ENCODE assay signal across 15 cellular contexts in genomic region chr21:45336535-45336810, GRCh38. TPM values are rescaled to one million over a fixed set of nuclear protein-coding genes. Genes with fewer than 3 reads are reported as not detected.
DNase-seq lines count a peak whose midpoint lies in the region; ATAC-seq, FAIRE-seq and TF ChIP-seq lines count a peak whose summit lies in the region.
"Had no signal": no experiment of that assay in that cellular context is flagged by ENCODE, and none has a peak within 500 bp of the region (broad histone marks: within the 10 kb centered on the region; RNA-seq: fewer than 3 reads in every experiment).

No MANE protein-coding gene starts in this region.

- no peak for TF ChIP-seq EP300 in HepG2 (IDR thresholded peaks at IDR 0.05; ENCODE audit: low read depth in 2 of 2, low read length in 2 of 2)
- TF ChIP-seq EP300 in HepG2 (CRISPR knock-in tag; IDR thresholded peaks at IDR 0.05; ENCODE audit: borderline replicate concordance): no peak
- no peak for TF ChIP-seq EP300 in H1 (IDR thresholded peaks at IDR 0.05; ENCODE audit: borderline replicate concordance in 1 of 2, low read depth in 2 of 2, low read length in 2 of 2)

- H3K4me2 ChIP-seq in HepG2 (ENCODE audit: low read depth, low read length) (no peak overlapping the region; the same call in 1 of the 2 replicates), H1 (ENCODE audit: insufficient read depth in 1 of 2, low read depth in 2 of 2, low read length in 2 of 2) (no peak overlapping the region), osteoblast (ENCODE audit: insufficient read depth, low read length) (no peak overlapping the region), OCI-LY7 (ENCODE audit: low read length) (no peak overlapping the region), hepatocyte (no peak overlapping the region)

- no peak for TF ChIP-seq RAD21 in HepG2 (CRISPR knock-in tag; IDR thresholded peaks at IDR 0.05)
- TF ChIP-seq RAD21 in H1 (IDR thresholded peaks at IDR 0.05 in 1 of 2, conservative IDR thresholded peaks at IDR 0.05 in 1 of 2; ENCODE audit: low read depth in 2 of 2, low read length in 2 of 2): no peak

- H3K9me2 ChIP-seq in OCI-LY7 (ENCODE audit: insufficient read depth, low read length): no peaks in the 10 kb centered on the region
- H3K9me2 ChIP-seq in hepatocyte (replicated peaks; ENCODE audit: insufficient read depth): no peaks in the 10 kb centered on the region

- no peak overlapping the region for H3K56ac ChIP-seq in H1 (replicated peaks; ENCODE audit: insufficient read length, low read depth, low read length)

- peaks cover 68% of the 10 kb centered on the region for H3K4me1 ChIP-seq in HepG2 (ENCODE audit: insufficient read depth, low read length)
- H3K4me1 ChIP-seq in right lobe of liver: no peaks in the 10 kb centered on the region
- peaks cover 0 to 12% (median 9%) of the 10 kb centered on the region in 4 experiments; a peak in 6 of 7 replicates for H3K4me1 ChIP-seq in H1 (replicated peaks in 1 of 4; ENCODE audit: control insufficient read depth in 3 of 4, insufficient read depth in 4 of 4, low read length in 3 of 4)
- no peaks in the 10 kb centered on the region for H3K4me1 ChIP-seq in osteoblast (ENCODE audit: insufficient read depth, low read length)
- H3K4me1 ChIP-seq in OCI-LY7 (ENCODE audit: insufficient read depth, low read length, poor library complexity, severe bottlenecking): no peaks in the 10 kb centered on the region
- peaks cover 4% of the 10 kb centered on the region for H3K4me1 ChIP-seq in CD4-positive, alpha-beta memory T cell (ENCODE audit: insufficient read depth, low read length)
- H3K4me1 ChIP-seq in hepatocyte (ENCODE audit: insufficient read depth): peaks cover 13% of the 10 kb centered on the region

- H3K79me2 ChIP-seq in HepG2 (ENCODE audit: insufficient read depth, low read length) (no peaks in the 10 kb centered on the region), H1 (ENCODE audit: control insufficient read depth in 1 of 2, insufficient read depth in 2 of 2, low read length in 2 of 2) (no peaks in the 10 kb centered on the region), osteoblast (ENCODE audit: insufficient read depth, low read length) (no peaks in the 10 kb centered on the region), OCI-LY7 (ENCODE audit: insufficient read depth, low read depth, low read length) (no peaks in the 10 kb centered on the region), hepatocyte (no peaks in the 10 kb centered on the region)

- H3K9me3 Mint-ChIP-seq in CD4-positive, alpha-beta memory T cell: peaks cover 0 to 2% (median 0%) of the 10 kb centered on the region in 8 donors
- H3K9me3 Mint-ChIP-seq: CD8-positive, alpha-beta T cell had no signal

- FAIRE-seq in HepG2 (lab: Jason Lieb, UNC) (no peak), H1 (lab: Jason Lieb, UNC) (no peak)
- FAIRE-seq: GM12892 had no signal

- H2BK5ac ChIP-seq in H1 (ENCODE audit: low read depth, low read length): no peak overlapping the region; the same call in 1 of the 2 replicates

- no peaks in the 10 kb centered on the region for H3K36me3 Mint-ChIP-seq in CD4-positive, alpha-beta memory T cell
- H3K36me3 Mint-ChIP-seq: CD8-positive, alpha-beta T cell had no signal

- H3K9ac ChIP-seq in HepG2 (ENCODE audit: insufficient read depth, low read depth, low read length) (no peak overlapping the region), H1 (replicated peaks in 1 of 4; ENCODE audit: extremely low read depth in 1 of 4, low read depth in 3 of 4, low read length in 3 of 4) (no peak overlapping the region)

- H3K27me3 Mint-ChIP-seq in CD4-positive, alpha-beta memory T cell: peaks cover 0 to 9% of the 10 kb centered on the region in 2 donors

- H3K23ac ChIP-seq in H1 (ENCODE audit: insufficient read length): no peak overlapping the region

- H3K27ac ChIP-seq in HepG2 (ENCODE audit: extremely low read length, insufficient read depth, low read length) (no peak overlapping the region), right lobe of liver (no peak overlapping the region), H1 (ENCODE audit: low read depth, low read length) (no peak overlapping the region), osteoblast (ENCODE audit: low read depth, low read length) (no peak overlapping the region), OCI-LY7 (ENCODE audit: low read depth, low read length, poor library complexity, severe bottlenecking) (no peak overlapping the region), hepatocyte (no peak overlapping the region)
- H3K27ac ChIP-seq in CD4-positive, alpha-beta memory T cell (ENCODE audit: low read depth, low read length): no peak overlapping the region

- CTCF ChIA-PET in HepG2 (lab: Yijun Ruan, JAX; ENCODE audit: low intra/inter-chr PET ratio, low total read pairs): no interaction called here
- CTCF ChIA-PET in H1 (lab: Charles Lee; ENCODE audit: partially characterized antibody): interaction anchor here (0.7 to 1.6 kb wide), 5 partner anchors 9 to 135 kb away, joined by 3 to 4 read pairs (median 3); no protein-coding TSS in a partner anchor
- CTCF ChIA-PET in OCI-LY7 (lab: Charles Lee; ENCODE audit: unreplicated experiment): no interaction called here
- CTCF ChIA-PET in CD4-positive, alpha-beta memory T cell (lab: Charles Lee; ENCODE audit: partially characterized antibody): no interaction called here

- peaks cover 9% of the 10 kb centered on the region for H3K23me2 ChIP-seq in H1 (ENCODE audit: low read depth, low read length)

- H3K36me3 ChIP-seq in HepG2 (replicated peaks in 1 of 2; ENCODE audit: control insufficient read depth in 1 of 2, insufficient read depth in 2 of 2, low read length in 2 of 2) (no peaks in the 10 kb centered on the region), right lobe of liver (no peaks in the 10 kb centered on the region), H1 (ENCODE audit: control insufficient read depth in 2 of 4, insufficient read depth in 4 of 4, low read length in 3 of 4) (no peaks in the 10 kb centered on the region), osteoblast (ENCODE audit: insufficient read depth, low read length) (no peaks in the 10 kb centered on the region), OCI-LY7 (ENCODE audit: insufficient read depth, low read length) (no peaks in the 10 kb centered on the region), hepatocyte (replicated peaks; ENCODE audit: insufficient read depth, low read depth) (no peaks in the 10 kb centered on the region)
- H3K36me3 ChIP-seq in CD4-positive, alpha-beta memory T cell (ENCODE audit: insufficient read depth, low read length): no peaks in the 10 kb centered on the region

- no peaks in the 10 kb centered on the region for H4K20me1 ChIP-seq in HepG2 (ENCODE audit: insufficient read depth, low read length)
- H4K20me1 ChIP-seq in H1 (replicated peaks in 1 of 2; ENCODE audit: control insufficient read depth in 1 of 2, insufficient read depth in 2 of 2, low read length in 2 of 2): peaks cover 0 to 2% of the 10 kb centered on the region in 2 experiments
- no peaks in the 10 kb centered on the region for H4K20me1 ChIP-seq in osteoblast (ENCODE audit: insufficient read depth, low read length)
- no peaks in the 10 kb centered on the region for H4K20me1 ChIP-seq in OCI-LY7 (ENCODE audit: insufficient read depth, low read length)
- no peaks in the 10 kb centered on the region for H4K20me1 ChIP-seq in hepatocyte (ENCODE audit: insufficient read depth, poor library complexity, severe bottlenecking)

- H2BK120ac ChIP-seq in H1 (replicated peaks; ENCODE audit: low read depth, low read length): no peak overlapping the region

- no peak overlapping the region for H2AK5ac ChIP-seq in H1 (ENCODE audit: low read depth, low read length)

- POLR2A ChIA-PET in HepG2 (lab: Yijun Ruan, JAX): interaction anchor here (0.8 kb wide), 1 partner anchor 27 kb away, joined by 4 read pairs; no protein-coding TSS in a partner anchor
- POLR2A ChIA-PET in H1 (lab: Charles Lee; ENCODE audit: partially characterized antibody): interaction anchor here (1.0 to 1.1 kb wide), 2 partner anchors 10 to 26 kb away, joined by 3 read pairs; no protein-coding TSS in a partner anchor
- POLR2A ChIA-PET in OCI-LY7 (lab: Charles Lee): no interaction called here
- POLR2A ChIA-PET in CD4-positive, alpha-beta memory T cell (lab: Charles Lee; ENCODE audit: partially characterized antibody): no interaction called here

- H2AFZ ChIP-seq in HepG2 (ENCODE audit: low read length): no peak overlapping the region
- H2AFZ ChIP-seq in H1 (ENCODE audit: low read length): no peak overlapping the region
- no peak overlapping the region for H2AFZ ChIP-seq in osteoblast (ENCODE audit: low read length)
- no peak overlapping the region for H2AFZ ChIP-seq in OCI-LY7 (ENCODE audit: low read length)
- H2AFZ ChIP-seq in hepatocyte: no peak overlapping the region

- H2BK20ac ChIP-seq in H1 (ENCODE audit: low read length): no peak overlapping the region

- H4K8ac ChIP-seq in H1 (ENCODE audit: extremely low read depth, insufficient read depth, low read length): peak overlapping the region; percentile 65; the same call in 1 of the 2 replicates

- in situ Hi-C loops in HepG2 (cut with HindIII; ENCODE audit: extremely low pct_ligation_motif_present, low pct_unique_long_range_greater_than_20kb): no loop called here

- 0 out of 5 replicates have a peak, but pooled peaks cover 0 to 7% of the 10 kb centered on the region in 2 experiments for H3K27me3 ChIP-seq in HepG2 (ENCODE audit: control insufficient read depth in 1 of 2, insufficient read depth in 2 of 2, low read length in 2 of 2)
- H3K27me3 ChIP-seq in right lobe of liver: no peaks in the 10 kb centered on the region
- peaks cover 0 to 5% (median 4%) of the 10 kb centered on the region in 4 experiments; a peak in 4 of 7 replicates for H3K27me3 ChIP-seq in H1 (replicated peaks in 1 of 4; ENCODE audit: control insufficient read depth in 3 of 4, extremely low read depth in 1 of 4, insufficient read depth in 3 of 4, low read length in 3 of 4)
- H3K27me3 ChIP-seq in osteoblast (ENCODE audit: insufficient read depth, low read length): peaks cover 4% of the 10 kb centered on the region
- no peaks in the 10 kb centered on the region for H3K27me3 ChIP-seq in CD4-positive, alpha-beta memory T cell (ENCODE audit: insufficient read depth, low read length)
- no peaks in the 10 kb centered on the region for H3K27me3 ChIP-seq in hepatocyte

- no peak overlapping the region for H3K4me3 Mint-ChIP-seq in CD4-positive, alpha-beta memory T cell
- H3K4me3 Mint-ChIP-seq: CD8-positive, alpha-beta T cell had no signal

- intact Hi-C loops in HepG2 (cut with micrococcal nuclease; ENCODE audit: unreplicated experiment): no loop called here
- intact Hi-C loops in right lobe of liver (cut with DNase I): loop anchor here in 1 of 2 donors (10.0 kb wide), 1 partner anchor 68 kb away; the partner anchor contains the start of gene COL18A1
- intact Hi-C loops in OCI-LY7 (cut with micrococcal nuclease; ENCODE audit: unreplicated experiment): no loop called here
- intact Hi-C loops in CD4-positive, alpha-beta memory T cell (cut with micrococcal nuclease): no loop called here

- H3K27ac Mint-ChIP-seq in CD4-positive, alpha-beta memory T cell: no peak overlapping the region
- H3K27ac Mint-ChIP-seq: CD8-positive, alpha-beta T cell had no signal

- no peak overlapping the region for H4K91ac ChIP-seq in H1 (replicated peaks; ENCODE audit: insufficient read length, low read length)

- H2BK15ac ChIP-seq in H1 (ENCODE audit: low read length): no peak overlapping the region

- no peaks in the 10 kb centered on the region for H3K79me1 ChIP-seq in H1 (ENCODE audit: low read depth, low read length)

- H3K4me3 ChIP-seq in HepG2 (replicated peaks in 1 of 3; ENCODE audit: insufficient read depth in 1 of 3, low read depth in 2 of 3, low read length in 3 of 3): no peak overlapping the region
- H3K4me3 ChIP-seq in right lobe of liver: no peak overlapping the region
- H3K4me3 ChIP-seq in H1 (ENCODE audit: extremely low read depth in 1 of 4, insufficient read depth in 2 of 4, low read depth in 3 of 4, low read length in 4 of 4): no peak overlapping the region
- H3K4me3 ChIP-seq in osteoblast (ENCODE audit: insufficient read depth, low read length): no peak overlapping the region
- no peak overlapping the region for H3K4me3 ChIP-seq in OCI-LY7 (ENCODE audit: low read depth, low read length, poor library complexity, severe bottlenecking)
- H3K4me3 ChIP-seq in CD4-positive, alpha-beta memory T cell (ENCODE audit: low read length in 2 of 2): no peak overlapping the region
- no peak overlapping the region for H3K4me3 ChIP-seq in hepatocyte

- no peak overlapping the region for H3K4ac ChIP-seq in H1 (replicated peaks; ENCODE audit: insufficient read length, low read depth, low read length)

- ATAC-seq in HepG2 (no peak), right lobe of liver (no peak)
- ATAC-seq: CD8-positive, alpha-beta T cell had no signal

- DNase-seq in HepG2 (ENCODE audit: low spot score) (no peak), right lobe of liver (no peak), H1 (ENCODE audit: low read depth in 1 of 2, low spot score in 2 of 2) (no peak), osteoblast (ENCODE audit: insufficient read length, low spot score, missing footprints) (peak; percentile 11), OCI-LY7 (ENCODE audit: low spot score) (no peak), hepatocyte (ENCODE audit: low spot score) (no peak), occipital lobe (lab: John Stamatoyannopoulos, UW) (no peak)
- no peak for DNase-seq in CD4-positive, alpha-beta memory T cell
- DNase-seq: CD8-positive, alpha-beta T cell; DND-41; GDM1; NCI-H1436 treated with DMSO at 0.1 percent for 48 hours; NCI-H2227 treated with DMSO at 0.1 percent for 48 hours; NCI-H526 had no signal

- 0 out of 2 replicates have a peak overlapping the region, but pooled peaks have one; percentile 2 for H3K18ac ChIP-seq in H1 (ENCODE audit: extremely low read depth, low read length)

- no peak overlapping the region for H3K14ac ChIP-seq in H1 (ENCODE audit: insufficient read length)

- BruUV-seq in HepG2 (replicated peaks; lab: Mats Ljungman, UMichigan): no TSS peak
- BruUV-seq in OCI-LY7 (replicated peaks; lab: Mats Ljungman, UMichigan): no TSS peak

- peaks cover 0 to 4% (median under 1%) of the 10 kb centered on the region in 4 donors for H3K4me1 Mint-ChIP-seq in CD4-positive, alpha-beta memory T cell

- no peak overlapping the region for H4K5ac ChIP-seq in H1 (ENCODE audit: insufficient read length, low read depth, low read length)

- no peaks in the 10 kb centered on the region for H3K9me3 ChIP-seq in HepG2 (ENCODE audit: low read length)
- no peaks in the 10 kb centered on the region for H3K9me3 ChIP-seq in right lobe of liver
- H3K9me3 ChIP-seq in H1 (ENCODE audit: insufficient read depth in 2 of 2, low read depth in 1 of 2, low read length in 1 of 2): no peaks in the 10 kb centered on the region
- H3K9me3 ChIP-seq in osteoblast (ENCODE audit: low read depth, low read length): no peaks in the 10 kb centered on the region
- no peaks in the 10 kb centered on the region for H3K9me3 ChIP-seq in OCI-LY7 (ENCODE audit: low read length)
- H3K9me3 ChIP-seq in CD4-positive, alpha-beta memory T cell (ENCODE audit: control insufficient read depth in 1 of 2, low read length in 2 of 2): no peaks in the 10 kb centered on the region
- no peaks in the 10 kb centered on the region for H3K9me3 ChIP-seq in hepatocyte (ENCODE audit: low read depth)

- TF ChIP-seq CTCF in HepG2 (CRISPR knock-in tag; IDR thresholded peaks at IDR 0.05) (no peak), right lobe of liver (IDR thresholded peaks at IDR 0.05) (no peak), H1 (IDR thresholded peaks at IDR 0.05; ENCODE audit: control extremely low read depth in 1 of 3, insufficient read depth in 1 of 3, low read depth in 1 of 3, low read length in 3 of 3) (no peak), osteoblast (IDR thresholded peaks at IDR 0.05; ENCODE audit: extremely low read depth, low read depth, low read length) (no peak), OCI-LY7 (conservative IDR thresholded peaks at IDR 0.05; ENCODE audit: low read length) (no peak), hepatocyte (IDR thresholded peaks at IDR 0.05; ENCODE audit: poor library complexity) (no peak)

- no peak for TF ChIP-seq POLR2A in HepG2 (IDR thresholded peaks at IDR 0.05; ENCODE audit: insufficient read depth in 1 of 2, low read depth in 2 of 2, low read length in 2 of 2)
- no peak for TF ChIP-seq POLR2A in right lobe of liver (IDR thresholded peaks at IDR 0.05)
- no peak for TF ChIP-seq POLR2A in H1 (IDR thresholded peaks at IDR 0.05; ENCODE audit: control extremely low read depth in 1 of 2, low read depth in 2 of 2, low read length in 2 of 2)

- peak overlapping the region; percentile 80; the same call in 1 of the 2 replicates for H2BK12ac ChIP-seq in H1 (ENCODE audit: low read depth, low read length)

- WGBS in HepG2 (ENCODE audit: low lambda C conversion rate): 73% methylated on average over 4 of the region's 4 CpGs
- WGBS in right lobe of liver (ENCODE audit: insufficient coverage, low coverage, low lambda C conversion rate, missing lambda C conversion rate): 100% methylated on average over 4 of the region's 4 CpGs
- WGBS in H1 (ENCODE audit: extremely low coverage in 1 of 2, insufficient coverage in 1 of 2, insufficient read length in 1 of 2, insufficient replicate concordance in 2 of 2, low coverage in 1 of 2, low lambda C conversion rate in 2 of 2, missing lambda C conversion rate in 1 of 2), 2 experiments: 86% methylated on average over 4 of the region's 4 CpGs; no CpG with 5 or more reads in 1 of the 2 experiments
- WGBS in hepatocyte (ENCODE audit: low lambda C conversion rate, missing lambda C conversion rate): 94% methylated on average over 4 of the region's 4 CpGs

RNA-seq across cellular contexts. Expression of gene POFUT2, which starts 48.8 kb away (rescaled TPM):
- total RNA-seq in HepG2 (2016; rRNA removed; fragmentation: Illumina TruSeq; extraction: Trizol): 9.8 and 24.0 TPM in 2 replicates
- 2.9 and 4.1 TPM in 2 replicates for total RNA-seq in HepG2 (2016; cell fraction: cytosol; rRNA removed; fragmentation: Illumina TruSeq; extraction: Trizol; ENCODE audit: low read depth)
- 8.5 and 20.1 TPM in 2 replicates for total RNA-seq in HepG2 (2016; cell fraction: insoluble cytoplasmic fraction; rRNA removed; fragmentation: Illumina TruSeq; extraction: Trizol)
- total RNA-seq in HepG2 (2016; cell fraction: membrane; rRNA removed; fragmentation: Illumina TruSeq; extraction: Trizol): 7.7 and 7.9 TPM in 2 replicates
- total RNA-seq in HepG2 (2016; cell fraction: nucleus; rRNA removed; fragmentation: Illumina TruSeq; extraction: Trizol): 29.0 and 30.4 TPM in 2 replicates
- 21.7 and 22.8 TPM in 2 replicates for polyA plus RNA-seq in HepG2 (2011; rRNA removed)
- polyA plus RNA-seq in HepG2 (2011; cell fraction: cytosol; rRNA removed): 14.9 and 16.0 TPM in 2 replicates
- polyA plus RNA-seq in HepG2 (2011; cell fraction: nucleus; rRNA removed): 67.0 and 84.3 TPM in 2 replicates
- polyA plus RNA-seq in HepG2 (2012): 25.3 and 34.5 TPM in 2 replicates
- polyA plus RNA-seq in HepG2 (2016; cell fraction: cytosol; fragmentation: Illumina TruSeq; extraction: Trizol; ENCODE audit: low read depth): 3.3 and 3.7 TPM in 2 replicates
- polyA plus RNA-seq in HepG2 (2016; cell fraction: insoluble cytoplasmic fraction; fragmentation: Illumina TruSeq; extraction: Trizol; ENCODE audit: low read depth): 7.8 and 10.0 TPM in 2 replicates
- polyA plus RNA-seq in HepG2 (2016; cell fraction: membrane; fragmentation: Illumina TruSeq; extraction: Trizol; ENCODE audit: low read depth): 6.3 and 6.9 TPM in 2 replicates
- 66.5 TPM in 2 replicates for polyA plus RNA-seq in HepG2 (2016; cell fraction: nucleus; fragmentation: Illumina TruSeq; extraction: Trizol; ENCODE audit: insufficient read depth, low read depth)
- 10.4 and 14.1 TPM in 2 replicates for polyA minus RNA-seq in HepG2 (2011; rRNA and poly(A)+ RNA removed; ENCODE audit: low replicate concordance)
- 8.6 and 9.1 TPM in 2 replicates for polyA minus RNA-seq in HepG2 (2011; cell fraction: cytosol; rRNA and poly(A)+ RNA removed)
- polyA minus RNA-seq in HepG2 (2011; cell fraction: nucleus; rRNA and poly(A)+ RNA removed): 22.9 and 23.1 TPM in 2 replicates
- total RNA-seq in right lobe of liver: 10 to 100 TPM; 10.5 to 22.0 (median 13.7) TPM
- total RNA-seq in H1 (2021; fragmentation: NEBNext Ultra II Directional; extraction: Animal tissue kit (Norgen Biotek cat#: 25700)): 32.1 and 34.6 TPM in 2 replicates
- polyA plus RNA-seq in H1 (2011; rRNA removed): 13.7 and 21.0 TPM in 2 replicates
- 20.3 TPM for polyA plus RNA-seq in H1 (2011; cell fraction: cytosol; rRNA removed)
- polyA plus RNA-seq in H1 (2011; cell fraction: nucleus; rRNA removed): 88.5 TPM
- polyA plus RNA-seq in H1 (2012, experiment 1 of 2): 24.1 to 33.7 TPM (median 29.4 TPM) in 4 replicates
- polyA plus RNA-seq in H1 (2012, experiment 2 of 2): 15.8 TPM
- polyA plus RNA-seq in H1 (2013, experiment 1 of 2): 33.3 TPM
- 33.7 TPM for polyA plus RNA-seq in H1 (2013, experiment 2 of 2)
- polyA minus RNA-seq in H1 (2011; rRNA and poly(A)+ RNA removed): 11.2 and 13.2 TPM in 2 replicates
- 13.0 TPM for polyA minus RNA-seq in H1 (2011; cell fraction: cytosol; rRNA and poly(A)+ RNA removed)
- 28.5 TPM for polyA minus RNA-seq in H1 (2011; cell fraction: nucleus; rRNA and poly(A)+ RNA removed)
- total RNA-seq in osteoblast: 35.8 and 39.2 TPM in 2 replicates
- total RNA-seq in OCI-LY7 (2014; rRNA removed; shearing (Covaris generic)): 14.4 and 20.5 TPM in 2 replicates
- 17.0 and 20.4 TPM in 2 replicates for total RNA-seq in OCI-LY7 (2022)
- 10 to 100 TPM; 40.1 to 40.8 TPM for total RNA-seq in CD4-positive, alpha-beta memory T cell
- 1 to 10 TPM; 2.8 to 5.7 TPM for polyA plus RNA-seq in CD4-positive, alpha-beta memory T cell
- total RNA-seq in hepatocyte: 25.5 and 30.7 TPM in 2 replicates
- 54.4 and 57.7 TPM in 2 replicates for polyA plus RNA-seq in hepatocyte
- total RNA-seq in occipital lobe: 9.8 TPM

Comparison
In these comparisons a context has a peak if more than half of its experiments do, and no peak if none do; other contexts are left out.
1. POLR2A ChIA-PET loops: an anchor here in HepG2 (0.8 kb wide) and H1 (1.0 to 1.1 kb wide); none called in OCI-LY7 and CD4-positive, alpha-beta memory T cell.